ENCODE assay signal across 8 cellular contexts in the genomic region with DNA sequence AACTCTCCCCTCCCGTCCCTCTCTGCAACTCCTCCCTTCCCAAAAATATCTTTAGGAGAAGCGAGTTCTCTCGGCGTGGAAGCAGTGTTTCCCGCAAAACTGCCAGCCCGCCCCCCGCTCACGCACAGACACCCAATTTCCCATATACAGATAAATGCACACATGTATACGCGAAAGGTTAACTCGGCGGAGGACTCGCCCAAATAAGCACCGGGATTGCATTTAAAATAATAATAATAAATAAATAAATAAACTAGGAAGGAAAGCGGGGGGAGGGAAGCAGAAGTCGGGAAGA.
DNase-seq lines count a peak whose midpoint lies in the region; ATAC-seq and TF ChIP-seq lines count a peak whose summit lies in the region.

No MANE protein-coding gene starts in this region.

- peak overlapping the region; percentile 64 for H3K4me3 ChIP-seq in CD8-positive, alpha-beta T cell (ENCODE audit: low read depth, low read length)
- peak overlapping the region; percentile 72 for H3K4me3 ChIP-seq in PC-3 (ENCODE audit: low read length)
- peak overlapping the region; percentile 57 for H3K4me3 ChIP-seq in epithelial cell of esophagus (ENCODE audit: low read length)
- H3K4me3 ChIP-seq in neutrophil (ENCODE audit: low read depth in 1 of 2, low read length in 1 of 2), result peak overlapping the region; percentile 41 to 61

- no peak for ATAC-seq in CD8-positive, alpha-beta T cell
- ATAC-seq in PC-3 (peak; percentile 1; the same call in 1 of the 2 replicates), GM19452 (IDR thresholded peaks at IDR 0.05; ENCODE audit: unreplicated experiment) (no peak)

- H3F3A ChIP-seq in PC-3 (ENCODE audit: low read length, unreplicated experiment), result peaks cover 5% of the 10 kb centered on the region

- no TSS peak for BruUV-seq in PC-3 (replicated peaks; lab: Mats Ljungman, UMichigan)

- TF ChIP-seq CTCF in CD8-positive, alpha-beta T cell (IDR thresholded peaks at IDR 0.05), result no peak
- no peak for TF ChIP-seq CTCF in PC-3 (conservative IDR thresholded peaks at IDR 0.05; ENCODE audit: low read depth, low read length)
- no peak for TF ChIP-seq CTCF in epithelial cell of esophagus (IDR thresholded peaks at IDR 0.05; ENCODE audit: insufficient read depth, low read depth, low read length, missing control alignments)
- TF ChIP-seq CTCF in neutrophil (IDR thresholded peaks at IDR 0.05), result no peak

- H3K27ac Mint-ChIP-seq in CD8-positive, alpha-beta T cell, result peak overlapping the region; percentile 78

- no peaks in the 10 kb centered on the region for H3K79me2 ChIP-seq in PC-3 (ENCODE audit: low read length)

- peaks cover 2% of the 10 kb centered on the region for H3K27me3 Mint-ChIP-seq in CD8-positive, alpha-beta T cell (ENCODE audit: low read depth)

- DNase-seq in CD8-positive, alpha-beta T cell, result no peak
- no peak for DNase-seq in PC-3
- DNase-seq in epithelial cell of esophagus (ENCODE audit: low read depth), result no peak
- DNase-seq in GM03348 (ENCODE audit: low spot score), result no peak
- DNase-seq in stimulated activated CD4-positive, alpha-beta T cell treated with anti-CD3 and anti-CD28 coated beads, Interleukin-2, amount 100 ng/mL, for 48 hours, result no peak
- no peak for DNase-seq in mucosa of gallbladder (ENCODE audit: low spot score)

- peaks cover 11% of the 10 kb centered on the region for H3K4me1 ChIP-seq in CD8-positive, alpha-beta T cell (ENCODE audit: insufficient read depth, low read length)
- H3K4me1 ChIP-seq in PC-3 (ENCODE audit: insufficient read depth, low read length) (peaks cover 16% of the 10 kb centered on the region), neutrophil (ENCODE audit: control insufficient read depth in 1 of 2, insufficient read depth in 1 of 2, low read depth in 1 of 2, low read length in 1 of 2) (peaks cover 17 to 23% of the 10 kb centered on the region in 2 experiments)

- H3K9me2 ChIP-seq in PC-3 (replicated peaks; ENCODE audit: low read length), result no peaks in the 10 kb centered on the region

- no peaks in the 10 kb centered on the region for H3K9me3 ChIP-seq in CD8-positive, alpha-beta T cell (ENCODE audit: low read length)
- no peaks in the 10 kb centered on the region for H3K9me3 ChIP-seq in PC-3 (ENCODE audit: low read length)
- H3K9me3 ChIP-seq in neutrophil, result no peaks in the 10 kb centered on the region

- H3K4me2 ChIP-seq in PC-3 (ENCODE audit: low read length), result peak overlapping the region; percentile 93

- H3K36me3 Mint-ChIP-seq in CD8-positive, alpha-beta T cell, result peaks cover 11% of the 10 kb centered on the region

- H3K27me3 ChIP-seq in CD8-positive, alpha-beta T cell (ENCODE audit: insufficient read depth, low read length), result no peaks in the 10 kb centered on the region
- H3K27me3 ChIP-seq in PC-3 (ENCODE audit: low read length), result no peaks in the 10 kb centered on the region
- peaks cover 62% of the 10 kb centered on the region for H3K27me3 ChIP-seq in neutrophil

- H3K4me3 Mint-ChIP-seq in CD8-positive, alpha-beta T cell, result peak overlapping the region; percentile 92

- intact Hi-C loops in CD8-positive, alpha-beta T cell (cut with DNase I, micrococcal nuclease), result loop anchor here in 1 of 2 experiments (1.0 to 5.0 kb wide), 2 partner anchors 12 to 746 kb away; partner anchors contain the start of gene RBMS1
- intact Hi-C loops in PC-3 (cut with micrococcal nuclease), result no loop called here

- peak overlapping the region; percentile 68 for H3K9ac ChIP-seq in PC-3 (ENCODE audit: low read length)

- H3K4me1 Mint-ChIP-seq in CD8-positive, alpha-beta T cell (ENCODE audit: low read depth), result peaks cover 44% of the 10 kb centered on the region

- POLR2A ChIA-PET in CD8-positive, alpha-beta T cell (lab: Charles Lee), result interaction anchor here (1.5 kb wide), 1 partner anchor 70 kb away, joined by 4 read pairs; the partner anchor contains the start of gene PSMD14
- POLR2A ChIA-PET in PC-3 (lab: Charles Lee; ENCODE audit: unreplicated experiment), result no interaction called here

- H2AFZ ChIP-seq in PC-3 (ENCODE audit: low read length), result peak overlapping the region; percentile 97

- H3K27ac ChIP-seq in CD8-positive, alpha-beta T cell (ENCODE audit: low read depth, low read length), result no peak overlapping the region
- H3K27ac ChIP-seq in PC-3 (ENCODE audit: low read length), result 0 out of 2 replicates have a peak overlapping the region, but pooled peaks have one; percentile 30
- no peak overlapping the region for H3K27ac ChIP-seq in neutrophil

- no peaks in the 10 kb centered on the region for H3K9me3 Mint-ChIP-seq in CD8-positive, alpha-beta T cell

- CTCF ChIA-PET in CD8-positive, alpha-beta T cell (lab: Charles Lee), result interaction anchor here (1.6 kb wide), 1 partner anchor 13 kb away, joined by 10 read pairs; no protein-coding TSS in a partner anchor
- CTCF ChIA-PET in PC-3 (lab: Charles Lee), result no interaction called here

- no peaks in the 10 kb centered on the region for H4K20me1 ChIP-seq in PC-3 (ENCODE audit: low read length)

- H3K36me3 ChIP-seq in CD8-positive, alpha-beta T cell (ENCODE audit: insufficient read depth, low read length), result no peaks in the 10 kb centered on the region
- no peaks in the 10 kb centered on the region for H3K36me3 ChIP-seq in PC-3 (ENCODE audit: low read depth, low read length)
- peaks cover 35% of the 10 kb centered on the region for H3K36me3 ChIP-seq in neutrophil
